ENCODE assay signal across 22 cellular contexts in genomic region chr22:26853071-26853470, GRCh38.
"Had no signal": no experiment of that assay in that cellular context is flagged by ENCODE, and none has a peak within 500 bp of the region (broad histone marks: within the 10 kb centered on the region; RNA-seq: fewer than 3 reads in every experiment).

No MANE protein-coding gene starts in this region.

- H3K27me3 ChIP-seq: colonic mucosa, esophagus muscularis mucosa, esophagus squamous epithelium, gastrocnemius medialis, gastroesophageal sphincter, heart left ventricle, heart right ventricle had no signal

- H3K36me3 ChIP-seq: colonic mucosa, esophagus muscularis mucosa, esophagus squamous epithelium, gastrocnemius medialis, gastroesophageal sphincter, heart left ventricle, heart right ventricle had no signal

- ATAC-seq: effector memory CD8-positive, alpha-beta T cell; esophagus mucosa; foreskin keratinocyte; gastrocnemius medialis; gastroesophageal sphincter; heart left ventricle; heart right ventricle had no signal

- H3K27ac ChIP-seq: colonic mucosa, coronary artery, epithelial cell of prostate, esophagus muscularis mucosa, esophagus squamous epithelium, foreskin keratinocyte, gastrocnemius medialis, gastroesophageal sphincter, heart left ventricle, heart right ventricle had no signal

- H3K4me3 ChIP-seq: colonic mucosa, coronary artery, esophagus muscularis mucosa, esophagus squamous epithelium, gastrocnemius medialis, gastroesophageal sphincter, heart left ventricle, heart right ventricle had no signal

- H3K4me1 ChIP-seq: colonic mucosa, esophagus muscularis mucosa, esophagus squamous epithelium, foreskin keratinocyte, gastrocnemius medialis, gastroesophageal sphincter had no signal

- H3K9me3 ChIP-seq: colonic mucosa, esophagus muscularis mucosa, esophagus squamous epithelium, gastrocnemius medialis, gastroesophageal sphincter, heart left ventricle, heart right ventricle had no signal

- DNase-seq: colonic mucosa; cortex of kidney; dermis blood vessel endothelial cell; effector CD4-positive, alpha-beta T cell; effector CD8-positive, alpha-beta T cell; effector memory CD4-positive, alpha-beta T cell; effector memory CD8-positive, alpha-beta T cell; endodermal cell; erythroblast; esophagus squamous epithelium; foreskin fibroblast; foreskin keratinocyte; gastrocnemius medialis; glutamatergic neuron; head of caudate nucleus; heart left ventricle; heart right ventricle had no signal
